20 cellular contexts compared by ENCODE assay signal in the genomic region with DNA sequence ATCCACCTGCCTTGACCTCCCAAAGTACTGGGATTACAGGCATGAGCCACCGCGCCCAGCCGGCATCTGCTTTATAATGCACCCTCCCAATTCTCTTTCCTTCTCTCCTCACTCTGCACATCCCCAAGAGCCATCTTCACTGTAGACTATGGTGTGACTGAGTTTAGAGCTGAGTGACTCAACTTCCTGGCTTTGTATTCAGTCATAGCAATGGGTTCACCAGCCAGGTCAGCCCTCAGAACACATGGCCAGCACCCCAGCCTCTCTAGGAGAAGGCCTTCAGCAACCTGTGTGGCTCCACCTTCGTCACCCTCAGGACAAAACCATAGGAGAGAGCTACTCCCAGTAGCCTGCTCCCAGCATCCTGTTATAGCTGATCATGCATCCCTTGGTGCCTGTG. TPM values are rescaled to one million over a fixed set of nuclear protein-coding genes. Genes with fewer than 3 reads are reported as not detected.
A peak's percentile ranks its signal among the peaks of the same experiment; 100 is the strongest.
DNase-seq lines count a peak whose midpoint lies in the region; ATAC-seq and TF ChIP-seq lines count a peak whose summit lies in the region.
"Had no signal": no experiment of that assay in that cellular context is flagged by ENCODE, and none has a peak within 500 bp of the region (broad histone marks: within the 10 kb centered on the region; RNA-seq: fewer than 3 reads in every experiment).

No MANE protein-coding gene starts in this region.

- H3K79me2 ChIP-seq in smooth muscle cell (ENCODE audit: low read depth) = no peaks in the 10 kb centered on the region

- TF ChIP-seq CTCF in RWPE2 (IDR thresholded peaks at IDR 0.05; ENCODE audit: poor library complexity, severe bottlenecking) = no peak
- TF ChIP-seq CTCF in omental fat pad (IDR thresholded peaks at IDR 0.05) = no peak
- TF ChIP-seq CTCF in smooth muscle cell (IDR thresholded peaks at IDR 0.05; ENCODE audit: borderline replicate concordance, insufficient read depth, poor library complexity, severe bottlenecking) = no peak

- H3K4me1 ChIP-seq in RWPE2 (ENCODE audit: insufficient read depth, poor library complexity, severe bottlenecking) (no peaks in the 10 kb centered on the region), smooth muscle cell (ENCODE audit: low read depth) (no peaks in the 10 kb centered on the region)
- H3K4me1 ChIP-seq: HAP-1 had no signal

- peaks cover 6% of the 10 kb centered on the region for H3K36me3 Mint-ChIP-seq in activated naive CD4-positive, alpha-beta T cell treated with anti-CD3 and anti-CD28 coated beads, Interleukin-2, amount 50 U/mL, for 24 hours
- peaks cover 7% of the 10 kb centered on the region for H3K36me3 Mint-ChIP-seq in T-helper 17 cell (ENCODE audit: low read depth)

- H2AFZ ChIP-seq in smooth muscle cell (ENCODE audit: low read depth) = no peak overlapping the region

- no peak overlapping the region for H3K27ac ChIP-seq in RWPE2 (ENCODE audit: poor library complexity, severe bottlenecking)
- no peak overlapping the region for H3K27ac ChIP-seq in smooth muscle cell (ENCODE audit: low read depth)
- H3K27ac ChIP-seq: neutrophil had no signal

- H3K9me3 ChIP-seq in RWPE2 (ENCODE audit: severe bottlenecking) (no peaks in the 10 kb centered on the region), smooth muscle cell (replicated peaks; ENCODE audit: low read depth) (no peaks in the 10 kb centered on the region), T-helper 17 cell (ENCODE audit: control insufficient read depth, low read length, poor library complexity, severe bottlenecking) (no peaks in the 10 kb centered on the region)
- H3K9me3 ChIP-seq: HAP-1, neutrophil had no signal

- peaks cover 21% of the 10 kb centered on the region for H4K20me1 ChIP-seq in smooth muscle cell (ENCODE audit: low read depth)

- WGBS in smooth muscle cell (ENCODE audit: low lambda C conversion rate) = 98% methylated on average over 4 of the region's 4 CpGs

- H3K4me3 Mint-ChIP-seq in activated naive CD4-positive, alpha-beta T cell treated with anti-CD3 and anti-CD28 coated beads, Interleukin-2, amount 50 U/mL, for 24 hours = no peak overlapping the region
- no peak overlapping the region for H3K4me3 Mint-ChIP-seq in T-helper 17 cell
- H3K4me3 Mint-ChIP-seq: immature natural killer cell; memory B cell; T-helper 1 cell treated with Interleukin-12 subunit alpha and Interleukin-12 subunit beta and Interleukin-4 antibody, amounts not matched to agents 30 μg/mL and 1 μg/mL, for 36 hours had no signal

- H3K27me3 Mint-ChIP-seq in activated naive CD4-positive, alpha-beta T cell treated with anti-CD3 and anti-CD28 coated beads, Interleukin-2, amount 50 U/mL, for 24 hours = no peaks in the 10 kb centered on the region
- no peaks in the 10 kb centered on the region for H3K27me3 Mint-ChIP-seq in T-helper 17 cell
- H3K27me3 Mint-ChIP-seq: memory B cell had no signal

- peak; percentile 38; the same call in 2 of the 3 replicates for ATAC-seq in RWPE2 (ENCODE audit: low read depth)
- ATAC-seq in omental fat pad (ENCODE audit: low FRiP score) = no peak
- no peak for ATAC-seq in T-helper 17 cell
- ATAC-seq: Right ventricle myocardium inferior, sciatic nerve had no signal

- peak overlapping the region; percentile 53 for H3K27ac Mint-ChIP-seq in activated naive CD4-positive, alpha-beta T cell treated with anti-CD3 and anti-CD28 coated beads, Interleukin-2, amount 50 U/mL, for 24 hours
- H3K27ac Mint-ChIP-seq in T-helper 17 cell = no peak overlapping the region
- H3K27ac Mint-ChIP-seq: memory B cell; T-helper 1 cell treated with Interleukin-12 subunit alpha and Interleukin-12 subunit beta and Interleukin-4 antibody, amounts not matched to agents 30 μg/mL and 1 μg/mL, for 36 hours had no signal

- no peak for DNase-seq in activated naive CD4-positive, alpha-beta T cell treated with Interleukin-2 at 50 U/mL for 16 hours
- DNase-seq in RWPE2 (ENCODE audit: low spot score) = no peak
- peak; percentile 43 to 83 for DNase-seq in dermis microvascular lymphatic vessel endothelial cell (ENCODE audit: low read depth in 2 of 2)
- peak; percentile 37 for DNase-seq in pulmonary artery endothelial cell (ENCODE audit: low read depth, low spot score)
- no peak for DNase-seq in omental fat pad (ENCODE audit: low spot score)
- no peak for DNase-seq in smooth muscle cell (lab: John Stamatoyannopoulos, UW; ENCODE audit: unreplicated experiment)
- no peak for DNase-seq in T-helper 17 cell
- DNase-seq: activated gamma-delta T cell; immature natural killer cell; NCI-H1105; NCI-H2171; stimulated activated CD4-positive, alpha-beta T cell treated with anti-CD3 and anti-CD28 coated beads, Interleukin-2, amount 100 ng/mL, for 48 hours; stimulated activated CD8-positive, alpha-beta memory T cell treated with anti-CD3 and anti-CD28 coated beads, Interleukin-4, amount 100 ng/mL, for 48 hours had no signal

- H3K27me3 ChIP-seq in RWPE2 (ENCODE audit: insufficient read depth, poor library complexity, severe bottlenecking) = no peaks in the 10 kb centered on the region
- H3K27me3 ChIP-seq in smooth muscle cell (ENCODE audit: low read depth) = no peaks in the 10 kb centered on the region
- H3K27me3 ChIP-seq: neutrophil had no signal

- H3K9ac ChIP-seq in smooth muscle cell (ENCODE audit: low read depth) = no peak overlapping the region

- H3K4me2 ChIP-seq in smooth muscle cell = no peak overlapping the region

- H3K4me1 Mint-ChIP-seq in activated naive CD4-positive, alpha-beta T cell treated with anti-CD3 and anti-CD28 coated beads, Interleukin-2, amount 50 U/mL, for 24 hours = no peaks in the 10 kb centered on the region
- H3K4me1 Mint-ChIP-seq in T-helper 17 cell = peaks cover 4% of the 10 kb centered on the region

- H3K36me3 ChIP-seq in RWPE2 (ENCODE audit: low read depth) (peaks cover 81% of the 10 kb centered on the region), smooth muscle cell (ENCODE audit: low read depth) (no peaks in the 10 kb centered on the region)

- no peaks in the 10 kb centered on the region for H3K9me3 Mint-ChIP-seq in activated naive CD4-positive, alpha-beta T cell treated with anti-CD3 and anti-CD28 coated beads, Interleukin-2, amount 50 U/mL, for 24 hours
- H3K9me3 Mint-ChIP-seq: immature natural killer cell; memory B cell; T-helper 1 cell treated with Interleukin-12 subunit alpha and Interleukin-12 subunit beta and Interleukin-4 antibody, amounts not matched to agents 30 μg/mL and 1 μg/mL, for 36 hours had no signal

- no peak overlapping the region for H3K4me3 ChIP-seq in RWPE2 (ENCODE audit: severe bottlenecking)
- no peak overlapping the region for H3K4me3 ChIP-seq in smooth muscle cell
- H3K4me3 ChIP-seq: HAP-1 had no signal

- no peaks in the 10 kb centered on the region for H3F3A ChIP-seq in smooth muscle cell (ENCODE audit: low read depth)

RNA-seq across cellular contexts. Expression of a gene that starts 33.0 kb away (rescaled TPM):
- total RNA-seq in dermis microvascular lymphatic vessel endothelial cell = 1.8 and 3.2 TPM in 2 replicates
- 1.5 and 2.4 TPM in 2 replicates for total RNA-seq in pulmonary artery endothelial cell
- total RNA-seq in omental fat pad = 10 to 100 TPM in 1 of 4 donors, 1 to 10 TPM in 3; 2.2 to 16.9 (median 4.3) TPM
- total RNA-seq in smooth muscle cell = 7.2 and 7.3 TPM in 2 replicates
- 7.7 and 17.9 TPM in 2 replicates for polyA plus RNA-seq in smooth muscle cell
- 10 to 100 TPM; 37.4 to 42.6 TPM for total RNA-seq in T-helper 17 cell

RNA-seq across cellular contexts. Expression of a gene that starts 41.6 kb away (rescaled TPM):
- 35.0 and 53.5 TPM in 2 replicates for total RNA-seq in dermis microvascular lymphatic vessel endothelial cell
- total RNA-seq in pulmonary artery endothelial cell = 52.8 and 64.3 TPM in 2 replicates
- total RNA-seq in omental fat pad = 100 to 1,000 TPM in 2 of 4 donors, 10 to 100 TPM in 2; 83.8 to 153 (median 103) TPM
- 92.4 and 105 TPM in 2 replicates for total RNA-seq in smooth muscle cell
- polyA plus RNA-seq in smooth muscle cell = 68.8 and 72.6 TPM in 2 replicates
- total RNA-seq in T-helper 17 cell = 100 to 1,000 TPM; 216 to 243 TPM

Comparison
In these comparisons a context has a peak if more than half of its experiments do, and no peak if none do; other contexts are left out.
1. DNase-seq: peak in dermis microvascular lymphatic vessel endothelial cell (2 of 2) and pulmonary artery endothelial cell (single experiment); none in activated naive CD4-positive, alpha-beta T cell treated with Interleukin-2 at 50 U/mL for 16 hours (single experiment), RWPE2 (single experiment), omental fat pad (single experiment), smooth muscle cell (single experiment) and T-helper 17 cell (0 of 3).